ENCODE assay signal across 8 cellular contexts in genomic region chr18:23503038-23503966, GRCh38. TPM values are rescaled to one million over a fixed set of nuclear protein-coding genes. Genes with fewer than 3 reads are reported as not detected.
A peak's percentile ranks its signal among the peaks of the same experiment; 100 is the strongest.
DNase-seq lines count a peak whose midpoint lies in the region; ATAC-seq and TF ChIP-seq lines count a peak whose summit lies in the region.

Gene RMC1, plus strand, starts transcription at chr18:23503511. Its CDS starts 108 bp downstream, at chr18:23503619.

- ATAC-seq in SK-N-SH treated with all-trans-retinoic acid at 6 μM for 48 hours (peak; percentile 89), omental fat pad (ENCODE audit: low FRiP score) (peak; percentile 99)

- TF ChIP-seq CTCF in GM10248 (IDR thresholded peaks at IDR 0.05; ENCODE audit: control extremely low read depth, extremely low read depth, low read depth, missing control alignments) (peak; percentile 25), HFF-Myc (IDR thresholded peaks at IDR 0.05; ENCODE audit: low read depth, low read length, missing control alignments) (no peak), omental fat pad (IDR thresholded peaks at IDR 0.05) (no peak)

- peaks cover 57% of the 10 kb centered on the region for H3K4me1 Mint-ChIP-seq in activated naive CD4-positive, alpha-beta T cell treated with anti-CD3 and anti-CD28 coated beads, Interleukin-2, amount 50 U/mL, for 24 hours

- peak within 1 kb of the TSS; percentile 87 for H3K27ac ChIP-seq in temporal lobe (ENCODE audit: low read depth, low read length)

- POLR2A ChIA-PET in GM10248 (lab: Yijun Ruan, JAX): interaction anchor here (0.6 kb wide), 1 partner anchor 21 kb away, joined by 3 read pairs; no protein-coding TSS in a partner anchor

- H3K27ac Mint-ChIP-seq in activated naive CD4-positive, alpha-beta T cell treated with anti-CD3 and anti-CD28 coated beads, Interleukin-2, amount 50 U/mL, for 24 hours: peak within 1 kb of the TSS; percentile 92

- peak within 1 kb of the TSS; percentile 95 for H3K4me3 Mint-ChIP-seq in activated naive CD4-positive, alpha-beta T cell treated with anti-CD3 and anti-CD28 coated beads, Interleukin-2, amount 50 U/mL, for 24 hours

- peaks cover 3% of the 10 kb centered on the region for H3K36me3 Mint-ChIP-seq in activated naive CD4-positive, alpha-beta T cell treated with anti-CD3 and anti-CD28 coated beads, Interleukin-2, amount 50 U/mL, for 24 hours

- peak within 1 kb of the TSS; percentile 78 for H3K4me3 ChIP-seq in HFF-Myc (replicated peaks; ENCODE audit: low read depth, low read length)

- DNase-seq in GM10248 (ENCODE audit: extremely low spot score): peak; percentile 96
- peak; percentile 52 for DNase-seq in HFF-Myc (ENCODE audit: extremely low read depth, low read depth)
- DNase-seq in NAMALWA (ENCODE audit: low spot score): peak; percentile 94
- no peak for DNase-seq in glomerular endothelial cell (ENCODE audit: extremely low read depth, low read depth, low spot score)
- peak; percentile 91 for DNase-seq in omental fat pad (ENCODE audit: low spot score)

- H3K9me3 Mint-ChIP-seq in activated naive CD4-positive, alpha-beta T cell treated with anti-CD3 and anti-CD28 coated beads, Interleukin-2, amount 50 U/mL, for 24 hours: no peaks in the 10 kb centered on the region

- CTCF ChIA-PET in GM10248 (lab: Yijun Ruan, JAX): interaction anchor here (1.2 to 14.2 kb wide), 3 partner anchors 13 to 45 kb away, joined by 3 to 178 read pairs (median 46); no protein-coding TSS in a partner anchor

- no peaks in the 10 kb centered on the region for H3K27me3 Mint-ChIP-seq in activated naive CD4-positive, alpha-beta T cell treated with anti-CD3 and anti-CD28 coated beads, Interleukin-2, amount 50 U/mL, for 24 hours

TF ChIP-seq in SK-N-SH treated with all-trans-retinoic acid at 6 μM for 48 hours, 23 proteins besides CTCF, POLR2A, EP300 and RAD21:
- TF ChIP-seq CREB5 (CRISPR knock-in tag; IDR thresholded peaks at IDR 0.05; ENCODE audit: low read depth) (no peak), SNAI2 (CRISPR knock-in tag; IDR thresholded peaks at IDR 0.05) (peak; percentile 76; the same call in 1 of the 2 replicates)
TF ChIP-seq in SK-N-SH treated with all-trans-retinoic acid at 6 μM for 48 hours: peak in this region for 1.

RNA-seq across cellular contexts. Expression of gene RMC1, which starts in this region (rescaled TPM):
- 26.1 TPM in 2 replicates for total RNA-seq in glomerular endothelial cell
- 10 to 100 TPM; 19.7 to 30.6 (median 23.8) TPM for total RNA-seq in omental fat pad
- 22.4 TPM for total RNA-seq in temporal lobe
